ENCODE assay signal across 8 cellular contexts in the genomic region with DNA sequence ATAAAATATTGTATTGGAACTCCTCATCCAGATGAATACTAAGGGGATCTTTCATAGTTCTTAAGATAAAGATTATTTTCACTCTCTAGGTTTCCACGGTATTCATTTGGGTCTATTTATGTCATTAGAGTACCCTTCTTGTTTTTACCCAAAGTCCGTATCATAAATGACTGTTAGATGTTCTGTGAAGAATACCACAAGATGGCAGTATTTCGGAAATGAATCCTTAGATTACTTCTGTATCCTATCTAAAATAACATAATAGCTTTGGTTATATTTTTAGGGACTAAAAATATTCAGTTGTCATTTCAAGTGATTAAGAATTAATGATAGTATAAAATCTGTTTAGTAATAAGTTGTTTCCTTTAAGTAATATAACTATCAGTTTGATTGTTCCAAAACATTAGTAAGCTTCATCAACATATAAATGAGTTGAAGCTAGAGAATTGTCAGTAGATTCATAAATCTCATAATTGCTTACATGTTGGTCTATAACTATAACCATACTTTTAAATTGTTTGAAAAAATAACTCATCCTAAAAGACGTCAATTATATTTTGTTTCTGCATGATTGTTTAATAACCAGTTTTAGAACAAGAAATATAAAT.
A peak's percentile ranks its signal among the peaks of the same experiment; 100 is the strongest.
DNase-seq lines count a peak whose midpoint lies in the region; ATAC-seq and TF ChIP-seq lines count a peak whose summit lies in the region.

No MANE protein-coding gene starts in this region.

- ATAC-seq in GM18499 (IDR thresholded peaks at IDR 0.05; ENCODE audit: insufficient read depth, unreplicated experiment), result peak; percentile 61
- ATAC-seq in HG02938 (IDR thresholded peaks at IDR 0.05; ENCODE audit: unreplicated experiment), result peak; percentile 77
- ATAC-seq in HG03025 (IDR thresholded peaks at IDR 0.05; ENCODE audit: low FRiP score, unreplicated experiment), result no peak
- ATAC-seq in GM19328 (IDR thresholded peaks at IDR 0.05; ENCODE audit: unreplicated experiment), result no peak

- intact Hi-C loops in MCF 10A (cut with micrococcal nuclease), result loop anchor here (1.0 to 5.0 kb wide), 3 partner anchors 155 to 792 kb away; no protein-coding TSS in a partner anchor

- peaks cover 61% of the 10 kb centered on the region for H3K27me3 Mint-ChIP-seq in MCF 10A (ENCODE audit: insufficient read depth, unreplicated experiment)
- H3K27me3 Mint-ChIP-seq in mesothelial cell of epicardium (ENCODE audit: low read depth), result peaks cover 4% of the 10 kb centered on the region

- POLR2A ChIA-PET in MCF 10A (lab: Yijun Ruan, JAX), result no interaction called here

- CTCF ChIA-PET in MCF 10A (lab: Yijun Ruan, JAX), result interaction anchor here (0.6 to 2.5 kb wide), 14 partner anchors 8 to 1615 kb away, joined by 3 to 17 read pairs (median 4); partner anchors contain the start of gene KCND2

- H3K36me3 Mint-ChIP-seq in MCF 10A (ENCODE audit: insufficient read depth, unreplicated experiment) (peaks cover 1% of the 10 kb centered on the region), mesothelial cell of epicardium (no peaks in the 10 kb centered on the region)

- H3K4me1 Mint-ChIP-seq in MCF 10A (ENCODE audit: insufficient read depth, unreplicated experiment), result no peaks in the 10 kb centered on the region
- H3K4me1 Mint-ChIP-seq in mesothelial cell of epicardium, result no peaks in the 10 kb centered on the region

- H3K4me3 Mint-ChIP-seq in MCF 10A (ENCODE audit: unreplicated experiment) (no peak overlapping the region), mesothelial cell of epicardium (no peak overlapping the region)

- peak; percentile 26 for TF ChIP-seq CTCF in MCF 10A (IDR thresholded peaks at IDR 0.05; ENCODE audit: unreplicated experiment)
- peak; percentile 59 for TF ChIP-seq CTCF in mesothelial cell of epicardium (IDR thresholded peaks at IDR 0.05; ENCODE audit: unreplicated experiment)

- DNase-seq in NCI-H345 treated with DMSO at 0.1 percent for 48 hours (lab: John Stamatoyannopoulos, UW; ENCODE audit: unreplicated experiment) (peak; percentile 40), MCF 10A (ENCODE audit: unreplicated experiment) (peak; percentile 46), mesothelial cell of epicardium (ENCODE audit: low spot score in 2 of 2, unreplicated experiment in 2 of 2) (no peak), AG08395 (ENCODE audit: low spot score) (no peak)

- no TSS peak for BruUV-seq in MCF 10A (replicated peaks; lab: Mats Ljungman, UMichigan)

- no peaks in the 10 kb centered on the region for H3K9me3 Mint-ChIP-seq in MCF 10A (ENCODE audit: unreplicated experiment)
- H3K9me3 Mint-ChIP-seq in mesothelial cell of epicardium, result no peaks in the 10 kb centered on the region

- H3K27ac Mint-ChIP-seq in MCF 10A (ENCODE audit: low read depth, unreplicated experiment), result no peak overlapping the region
- no peak overlapping the region for H3K27ac Mint-ChIP-seq in mesothelial cell of epicardium

Comparison
In these comparisons a context has a peak if more than half of its experiments do, and no peak if none do; other contexts are left out.
1. ATAC-seq: peak in GM18499 (single experiment) and HG02938 (single experiment); none in HG03025 (single experiment) and GM19328 (single experiment).
2. DNase-seq: peak in NCI-H345 treated with DMSO at 0.1 percent for 48 hours (single experiment) and MCF 10A (single experiment); none in mesothelial cell of epicardium (0 of 2) and AG08395 (single experiment).